ENCODE assay signal across 21 cellular contexts in the genomic region with DNA sequence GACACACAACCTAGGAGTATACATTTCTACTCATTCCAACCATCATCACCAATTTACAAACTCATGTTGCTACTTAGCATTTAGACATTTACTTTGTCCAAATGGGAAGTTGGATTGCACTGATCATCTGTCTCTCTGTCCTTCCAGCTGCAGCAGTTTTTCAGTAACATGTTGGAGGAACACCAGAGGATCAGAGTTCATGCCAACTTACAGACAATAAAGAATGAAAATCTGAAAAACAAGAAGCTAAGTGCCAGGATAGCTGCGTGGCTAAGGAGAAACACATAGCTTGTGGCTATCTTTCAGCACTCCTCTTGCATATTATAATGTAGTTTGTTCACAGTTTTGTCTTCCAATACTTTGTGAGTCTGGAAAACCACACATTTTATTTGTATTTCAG. TPM values are rescaled to one million over a fixed set of nuclear protein-coding genes. Genes with fewer than 3 reads are reported as not detected.
"Had no signal": no experiment of that assay in that cellular context is flagged by ENCODE, and none has a peak within 500 bp of the region (broad histone marks: within the 10 kb centered on the region; RNA-seq: fewer than 3 reads in every experiment).

No MANE protein-coding gene starts in this region.

- H3K27me3 ChIP-seq: SJSA1 had no signal

- DNase-seq: activated CD4-positive, alpha-beta T cell treated with anti-CD3 and anti-CD28 coated beads for 4 hours; activated CD8-positive, alpha-beta memory T cell treated with anti-CD3 and anti-CD28 coated beads, Interleukin-2, amount 50 U/mL, for 4 hours; activated CD8-positive, alpha-beta T cell treated with anti-CD3 and anti-CD28 coated beads for 36 hours; activated gamma-delta T cell treated with Interleukin-2 at 50 U/mL for 16 hours; activated naive CD4-positive, alpha-beta T cell treated with anti-CD3 and anti-CD28 coated beads, Interleukin-2, amount 10 ng/mL, durations not matched to agents 7 days and 5 days; activated naive CD8-positive, alpha-beta T cell treated with anti-CD3 and anti-CD28 coated beads for 36 hours; activated T-cell treated with anti-CD3 and anti-CD28 coated beads, Interleukin-2, amount 50 U/mL, for 72 hours; KG1; NCI-H1048; NCI-H1417; NCI-H1694; NCI-H2029; NCI-H2107; NCI-H2171 treated with DMSO at 0.1 percent for 48 hours; NCI-H345; NCI-H510A treated with DMSO at 0.1 percent for 48 hours; NCI-H69; PC-3; SHP77 had no signal

- H3K27ac ChIP-seq: SJSA1 had no signal

- H3K4me3 ChIP-seq: SJSA1 had no signal

RNA-seq across cellular contexts. Expression of a gene that starts 6.4 kb away (rescaled TPM):
- total RNA-seq: activated CD8-positive, alpha-beta T cell treated with anti-CD3 and anti-CD28 coated beads for 36 hours; activated naive CD8-positive, alpha-beta T cell treated with anti-CD3 and anti-CD28 coated beads for 36 hours; activated T-cell treated with anti-CD3 and anti-CD28 coated beads, Interleukin-2, amount 50 U/mL, for 72 hours; activated T-helper 2 cell treated with anti-CD3 and anti-CD28 coated beads, Interferon-gamma antibody, Interleukin-2, Interleukin-4, amounts not matched to agents 10 μg/mL and 5 μg/mL and 100 μg/mL, durations not matched to agents 14 hours and 24 hours and 36 hours; PC-3 had no signal
